Comparison of ENCODE assay signal across 8 cellular contexts in genomic region chr17:78883533-78884131, GRCh38. TPM values are rescaled to one million over a fixed set of nuclear protein-coding genes. Genes with fewer than 3 reads are reported as not detected.
DNase-seq lines count a peak whose midpoint lies in the region; ATAC-seq and TF ChIP-seq lines count a peak whose summit lies in the region.

No MANE protein-coding gene starts in this region.

- H3K9ac ChIP-seq in HUES6 (ENCODE audit: low read length): peak overlapping the region; percentile 64
- peak overlapping the region; percentile 49 for H3K9ac ChIP-seq in mucosa of stomach (ENCODE audit: low read length)

- H3K27ac ChIP-seq in HUES6 (ENCODE audit: low read depth, low read length) (peak overlapping the region; percentile 2; the same call in 1 of the 2 replicates), upper lobe of right lung (peak overlapping the region; percentile 83)

- H3K9me3 ChIP-seq in HUES6 (ENCODE audit: control insufficient read depth, insufficient read depth, low read depth, low read length): no peaks in the 10 kb centered on the region
- no peaks in the 10 kb centered on the region for H3K9me3 ChIP-seq in mucosa of stomach (ENCODE audit: control insufficient read depth, low read length)
- no peaks in the 10 kb centered on the region for H3K9me3 ChIP-seq in upper lobe of right lung

- peak; percentile 84 for ATAC-seq in SK-N-SH treated with all-trans-retinoic acid at 6 μM for 48 hours
- ATAC-seq in upper lobe of right lung: no peak
- no peak for ATAC-seq in HG03378 (IDR thresholded peaks at IDR 0.05; ENCODE audit: unreplicated experiment)
- no peak for ATAC-seq in HG03520 (IDR thresholded peaks at IDR 0.05; ENCODE audit: unreplicated experiment)

- H3K36me3 ChIP-seq in HUES6 (ENCODE audit: control insufficient read depth, insufficient read depth, low read length): no peaks in the 10 kb centered on the region
- no peaks in the 10 kb centered on the region for H3K36me3 ChIP-seq in mucosa of stomach (ENCODE audit: control insufficient read depth, insufficient read depth, low read length)
- H3K36me3 ChIP-seq in upper lobe of right lung: no peaks in the 10 kb centered on the region

- H3K4me1 ChIP-seq in HUES6 (ENCODE audit: control insufficient read depth, insufficient read depth, low read length) (peaks cover 32% of the 10 kb centered on the region), mucosa of stomach (ENCODE audit: control insufficient read depth, insufficient read depth, low read length) (peaks cover 49% of the 10 kb centered on the region), upper lobe of right lung (peaks cover 44% of the 10 kb centered on the region)

- peak overlapping the region; percentile 4; the same call in 1 of the 2 replicates for H3K4me3 ChIP-seq in HUES6 (ENCODE audit: low read depth, low read length)
- no peak overlapping the region for H3K4me3 ChIP-seq in mucosa of stomach (ENCODE audit: low read length)
- H3K4me3 ChIP-seq in upper lobe of right lung: peak overlapping the region; percentile 19

- H3K27me3 ChIP-seq in HUES6 (ENCODE audit: control insufficient read depth, insufficient read depth, low read length): no peaks in the 10 kb centered on the region
- no peaks in the 10 kb centered on the region for H3K27me3 ChIP-seq in mucosa of stomach (ENCODE audit: control insufficient read depth, insufficient read depth, low read length)
- H3K27me3 ChIP-seq in upper lobe of right lung: no peaks in the 10 kb centered on the region

- peak; percentile 95 for DNase-seq in AG08395 (ENCODE audit: low spot score)
- peak; percentile 97 for DNase-seq in fibroblast of gingiva (ENCODE audit: low read depth)
- peak; percentile 80 for DNase-seq in upper lobe of right lung

- intact Hi-C loops in upper lobe of right lung (cut with DNase I): no loop called here

- TF ChIP-seq CTCF in upper lobe of right lung (IDR thresholded peaks at IDR 0.05): peak; percentile 5

TF ChIP-seq in SK-N-SH treated with all-trans-retinoic acid at 6 μM for 48 hours, 23 proteins besides CTCF, POLR2A, EP300 and RAD21 (continues in another document):
- no peak for TF ChIP-seq RARB (CRISPR knock-in tag; IDR thresholded peaks at IDR 0.05)
- no peak for TF ChIP-seq OSR1 (CRISPR knock-in tag; IDR thresholded peaks at IDR 0.05)
- no peak for TF ChIP-seq ESRRG (CRISPR knock-in tag; IDR thresholded peaks at IDR 0.05)
- no peak for TF ChIP-seq CREB5 (CRISPR knock-in tag; IDR thresholded peaks at IDR 0.05; ENCODE audit: low read depth)
- TF ChIP-seq CSRNP3 (CRISPR knock-in tag; IDR thresholded peaks at IDR 0.05): no peak
- no peak for TF ChIP-seq SNAI2 (CRISPR knock-in tag; IDR thresholded peaks at IDR 0.05)
- TF ChIP-seq TCF4 (CRISPR knock-in tag; IDR thresholded peaks at IDR 0.05; ENCODE audit: borderline replicate concordance): no peak; the same call in 1 of the 2 replicates
- TF ChIP-seq ARNTL (CRISPR knock-in tag; IDR thresholded peaks at IDR 0.05; ENCODE audit: borderline replicate concordance, low read depth): no peak
- no peak for TF ChIP-seq CSDC2 (CRISPR knock-in tag; IDR thresholded peaks at IDR 0.05)
- TF ChIP-seq BACH2 (CRISPR knock-in tag; IDR thresholded peaks at IDR 0.05; ENCODE audit: borderline replicate concordance): peak; percentile 48; the same call in 1 of the 2 replicates
- no peak for TF ChIP-seq ZFP30 (CRISPR knock-in tag; IDR thresholded peaks at IDR 0.05)
- no peak for TF ChIP-seq TOX (CRISPR knock-in tag; IDR thresholded peaks at IDR 0.05; ENCODE audit: borderline replicate concordance)
- TF ChIP-seq ZC3H10 (CRISPR knock-in tag; IDR thresholded peaks at IDR 0.05): no peak
- no peak for TF ChIP-seq ZNF565 (CRISPR knock-in tag; conservative IDR thresholded peaks at IDR 0.05; ENCODE audit: low read depth)
- no peak; the same call in 1 of the 2 replicates for TF ChIP-seq ZFP3 (CRISPR knock-in tag; IDR thresholded peaks at IDR 0.05)
- peak; percentile 39; the same call in 1 of the 2 replicates for TF ChIP-seq PATZ1 (CRISPR knock-in tag; IDR thresholded peaks at IDR 0.05; ENCODE audit: borderline replicate concordance)
- TF ChIP-seq PPARA (CRISPR knock-in tag; IDR thresholded peaks at IDR 0.05; ENCODE audit: borderline replicate concordance): no peak
- TF ChIP-seq POU6F1 (CRISPR knock-in tag; IDR thresholded peaks at IDR 0.05; ENCODE audit: borderline replicate concordance, low read depth): no peak
- TF ChIP-seq GLIS3 (CRISPR knock-in tag; IDR thresholded peaks at IDR 0.05): no peak
- TF ChIP-seq ISL1 (CRISPR knock-in tag; IDR thresholded peaks at IDR 0.05): no peak
- TF ChIP-seq TSHZ2 (CRISPR knock-in tag; IDR thresholded peaks at IDR 0.05): 0 out of 2 replicates have a peak, but pooled peaks have one; percentile 12

RNA-seq across cellular contexts. Expression of gene CEP295NL, which starts 19.4 kb away (rescaled TPM):
- total RNA-seq in upper lobe of right lung: 4.2 TPM

RNA-seq across cellular contexts. Expression of gene TIMP2, which starts 41.6 kb away (rescaled TPM):
- 318 TPM for total RNA-seq in upper lobe of right lung

RNA-seq across cellular contexts. Expression of gene USP36, which starts 43.0 kb away (rescaled TPM):
- 69.6 TPM for total RNA-seq in upper lobe of right lung
